In genomic region chr10:13315-13635, GRCh38 we compare ENCODE assay signal across 10 cellular contexts. TPM values are rescaled to one million over a fixed set of nuclear protein-coding genes. Genes with fewer than 3 reads are reported as not detected.
DNase-seq lines count a peak whose midpoint lies in the region; ATAC-seq, FAIRE-seq and TF ChIP-seq lines count a peak whose summit lies in the region.
"Not testable (repeated sequence)": the region's sequence is repeated elsewhere in the genome, so short reads cannot be mapped to it uniquely, and the experiment has no call there.
"Had no signal": no experiment of that assay in that cellular context is flagged by ENCODE, and none has a peak within 500 bp of the region (broad histone marks: within the 10 kb centered on the region; RNA-seq: fewer than 3 reads in every experiment).

No MANE protein-coding gene starts in this region.

- POLR2A ChIA-PET in activated CD8-positive, alpha-beta T cell treated with anti-CD3 and anti-CD28 coated beads, Interleukin-2, amount 10 ng/mL, durations not matched to agents 7 days and 5 days (lab: Charles Lee); HepG2 (lab: Yijun Ruan, JAX): not testable (repeated sequence)

- ATAC-seq in GM18907 (IDR thresholded peaks at IDR 0.05; ENCODE audit: unreplicated experiment) (peak; percentile 42), left ventricle myocardium superior (peak; percentile 32), HepG2 (peak; percentile 26; the same call in 2 of the 3 replicates), omental fat pad (ENCODE audit: low FRiP score) (peak; percentile 48), upper lobe of left lung (ENCODE audit: low FRiP score in 2 of 2) (peak; percentile 19 to 73)
- ATAC-seq in activated CD8-positive, alpha-beta T cell treated with anti-CD3 and anti-CD28 coated beads, Interleukin-2, amount 10 ng/mL, durations not matched to agents 7 days and 5 days, result peak; percentile 15

- H3K4me1 ChIP-seq in HepG2 (ENCODE audit: insufficient read depth, low read length); upper lobe of left lung: not testable (repeated sequence)

- H3K9me3 ChIP-seq in HepG2 (ENCODE audit: low read length); upper lobe of left lung: not testable (repeated sequence)

- BruUV-seq in HepG2 (replicated peaks; lab: Mats Ljungman, UMichigan), result not testable (repeated sequence)

- not testable (repeated sequence) for FAIRE-seq in HepG2 (lab: Jason Lieb, UNC)

- CTCF ChIA-PET in activated CD8-positive, alpha-beta T cell treated with anti-CD3 and anti-CD28 coated beads, Interleukin-2, amount 10 ng/mL, durations not matched to agents 7 days and 5 days (lab: Charles Lee); HepG2 (lab: Yijun Ruan, JAX; ENCODE audit: low intra/inter-chr PET ratio, low total read pairs): not testable (repeated sequence)

- not testable (repeated sequence) for DNase-seq in activated CD8-positive, alpha-beta T cell treated with anti-CD3 and anti-CD28 coated beads, Interleukin-2, amount 10 ng/mL, durations not matched to agents 7 days and 5 days; left ventricle myocardium superior; HepG2 (ENCODE audit: low spot score); omental fat pad (ENCODE audit: low spot score); upper lobe of left lung

- intact Hi-C loops in left ventricle myocardium superior (cut with micrococcal nuclease); HepG2 (cut with micrococcal nuclease; ENCODE audit: unreplicated experiment): not testable (repeated sequence)

- not testable (repeated sequence) for H3K9ac ChIP-seq in HepG2 (ENCODE audit: insufficient read depth, low read depth, low read length)

- not testable (repeated sequence) for TF ChIP-seq EP300 in HepG2 (IDR thresholded peaks at IDR 0.05; ENCODE audit: low read depth in 2 of 2, low read length in 2 of 2); HepG2 (CRISPR knock-in tag; IDR thresholded peaks at IDR 0.05; ENCODE audit: borderline replicate concordance); upper lobe of left lung (IDR thresholded peaks at IDR 0.05)

- TF ChIP-seq POLR2A in HepG2 (IDR thresholded peaks at IDR 0.05; ENCODE audit: insufficient read depth in 1 of 2, low read depth in 2 of 2, low read length in 2 of 2); upper lobe of left lung (IDR thresholded peaks at IDR 0.05): not testable (repeated sequence)

- not testable (repeated sequence) for H3K27ac Mint-ChIP-seq in activated CD8-positive, alpha-beta T cell treated with anti-CD3 and anti-CD28 coated beads, Interleukin-2, amount 10 ng/mL, durations not matched to agents 7 days and 5 days

- not testable (repeated sequence) for H3K27me3 Mint-ChIP-seq in activated CD8-positive, alpha-beta T cell treated with anti-CD3 and anti-CD28 coated beads, Interleukin-2, amount 10 ng/mL, durations not matched to agents 7 days and 5 days (ENCODE audit: low read depth)

- not testable (repeated sequence) for H3K4me3 ChIP-seq in HepG2 (replicated peaks in 1 of 3; ENCODE audit: insufficient read depth in 1 of 3, low read depth in 2 of 3, low read length in 3 of 3); upper lobe of left lung

- not testable (repeated sequence) for H4K20me1 ChIP-seq in HepG2 (ENCODE audit: insufficient read depth, low read length)

- 0% methylated on average over 1 of the region's 2 CpGs for WGBS in HepG2 (ENCODE audit: low lambda C conversion rate)
- 35% methylated on average over 2 of the region's 2 CpGs; no CpG with 5 or more reads in 1 of the 2 donors for WGBS in upper lobe of left lung, 2 donors

- not testable (repeated sequence) for H3K36me3 Mint-ChIP-seq in activated CD8-positive, alpha-beta T cell treated with anti-CD3 and anti-CD28 coated beads, Interleukin-2, amount 10 ng/mL, durations not matched to agents 7 days and 5 days (ENCODE audit: low read depth)

- not testable (repeated sequence) for H3K9me3 Mint-ChIP-seq in activated CD8-positive, alpha-beta T cell treated with anti-CD3 and anti-CD28 coated beads, Interleukin-2, amount 10 ng/mL, durations not matched to agents 7 days and 5 days (ENCODE audit: insufficient read depth)

- not testable (repeated sequence) for H3K4me1 Mint-ChIP-seq in activated CD8-positive, alpha-beta T cell treated with anti-CD3 and anti-CD28 coated beads, Interleukin-2, amount 10 ng/mL, durations not matched to agents 7 days and 5 days (ENCODE audit: low read depth)

- H3K4me3 Mint-ChIP-seq in activated CD8-positive, alpha-beta T cell treated with anti-CD3 and anti-CD28 coated beads, Interleukin-2, amount 10 ng/mL, durations not matched to agents 7 days and 5 days, result not testable (repeated sequence)

- not testable (repeated sequence) for TF ChIP-seq CTCF in HepG2 (CRISPR knock-in tag; IDR thresholded peaks at IDR 0.05); omental fat pad (IDR thresholded peaks at IDR 0.05); upper lobe of left lung (IDR thresholded peaks at IDR 0.05)

- in situ Hi-C loops in HepG2 (cut with HindIII; ENCODE audit: extremely low pct_ligation_motif_present, low pct_unique_long_range_greater_than_20kb), result not testable (repeated sequence)

- TF ChIP-seq RAD21 in HepG2 (CRISPR knock-in tag; IDR thresholded peaks at IDR 0.05), result not testable (repeated sequence)

- not testable (repeated sequence) for H3K27ac ChIP-seq in HepG2 (ENCODE audit: extremely low read length, insufficient read depth, low read length); upper lobe of left lung

- not testable (repeated sequence) for H3K36me3 ChIP-seq in HepG2 (replicated peaks in 1 of 2; ENCODE audit: control insufficient read depth in 1 of 2, insufficient read depth in 2 of 2, low read length in 2 of 2); upper lobe of left lung

- H3K79me2 ChIP-seq in HepG2 (ENCODE audit: insufficient read depth, low read length), result not testable (repeated sequence)

- not testable (repeated sequence) for H2AFZ ChIP-seq in HepG2 (ENCODE audit: low read length)

- H3K27me3 ChIP-seq in HepG2 (ENCODE audit: control insufficient read depth in 1 of 2, insufficient read depth in 2 of 2, low read length in 2 of 2); upper lobe of left lung: not testable (repeated sequence)

- not testable (repeated sequence) for H3K4me2 ChIP-seq in HepG2 (ENCODE audit: low read depth, low read length)

RNA-seq across cellular contexts. Expression of gene TUBB8, which starts 35.8 kb away (rescaled TPM):
- not detected for total RNA-seq in activated CD8-positive, alpha-beta T cell treated with anti-CD3 and anti-CD28 coated beads, Interleukin-2, amount 10 ng/mL, durations not matched to agents 7 days and 5 days
- total RNA-seq in left ventricle myocardium superior (not detected), HepG2 (2016; rRNA removed; fragmentation: Illumina TruSeq; extraction: Trizol) (0.24 and 0.31 TPM in 2 replicates), omental fat pad (under 1 TPM in 1 of 4 donors, not detected in 3; 0.88 TPM), upper lobe of left lung (not detected)
- not detected in 2 replicates for total RNA-seq in HepG2 (2016; cell fraction: cytosol; rRNA removed; fragmentation: Illumina TruSeq; extraction: Trizol; ENCODE audit: low read depth)
- not detected in 2 replicates for total RNA-seq in HepG2 (2016; cell fraction: insoluble cytoplasmic fraction; rRNA removed; fragmentation: Illumina TruSeq; extraction: Trizol)
- 0.24 and 0.25 TPM in 2 replicates for total RNA-seq in HepG2 (2016; cell fraction: membrane; rRNA removed; fragmentation: Illumina TruSeq; extraction: Trizol)
- total RNA-seq in HepG2 (2016; cell fraction: nucleus; rRNA removed; fragmentation: Illumina TruSeq; extraction: Trizol), result not detected in 2 replicates
- 0.26 and 0.50 TPM in 2 replicates for polyA plus RNA-seq in HepG2 (2011; rRNA removed)
- 0.08 and 0.15 TPM in 2 replicates for polyA plus RNA-seq in HepG2 (2011; cell fraction: cytosol; rRNA removed)
- 0.31 and 0.45 TPM in 2 replicates for polyA plus RNA-seq in HepG2 (2011; cell fraction: nucleus; rRNA removed)
- polyA plus RNA-seq in HepG2 (2012), result 0.12 and 0.58 TPM in 2 replicates
- polyA plus RNA-seq in HepG2 (2016; cell fraction: cytosol; fragmentation: Illumina TruSeq; extraction: Trizol; ENCODE audit: low read depth), result not detected in 2 replicates
- not detected in 2 replicates for polyA plus RNA-seq in HepG2 (2016; cell fraction: insoluble cytoplasmic fraction; fragmentation: Illumina TruSeq; extraction: Trizol; ENCODE audit: low read depth)
- polyA plus RNA-seq in HepG2 (2016; cell fraction: membrane; fragmentation: Illumina TruSeq; extraction: Trizol; ENCODE audit: low read depth), result 0.14 TPM in 1 of 2 replicates, not detected in the other
- polyA plus RNA-seq in HepG2 (2016; cell fraction: nucleus; fragmentation: Illumina TruSeq; extraction: Trizol; ENCODE audit: insufficient read depth, low read depth), result 0.55 TPM in 1 of 2 replicates, not detected in the other
- polyA minus RNA-seq in HepG2 (2011; rRNA and poly(A)+ RNA removed; ENCODE audit: low replicate concordance), result not detected in 2 replicates
- not detected in 2 replicates for polyA minus RNA-seq in HepG2 (2011; cell fraction: cytosol; rRNA and poly(A)+ RNA removed)
- not detected in 2 replicates for polyA minus RNA-seq in HepG2 (2011; cell fraction: nucleus; rRNA and poly(A)+ RNA removed)
- total RNA-seq: CD4-positive, alpha-beta T cell; CD8-positive, alpha-beta memory T cell; Daoy; GM23248 had no signal
- polyA plus RNA-seq: CD8-positive, alpha-beta memory T cell; GM23248 had no signal
